1 cellular context compared by ENCODE assay signal in the genomic region with DNA sequence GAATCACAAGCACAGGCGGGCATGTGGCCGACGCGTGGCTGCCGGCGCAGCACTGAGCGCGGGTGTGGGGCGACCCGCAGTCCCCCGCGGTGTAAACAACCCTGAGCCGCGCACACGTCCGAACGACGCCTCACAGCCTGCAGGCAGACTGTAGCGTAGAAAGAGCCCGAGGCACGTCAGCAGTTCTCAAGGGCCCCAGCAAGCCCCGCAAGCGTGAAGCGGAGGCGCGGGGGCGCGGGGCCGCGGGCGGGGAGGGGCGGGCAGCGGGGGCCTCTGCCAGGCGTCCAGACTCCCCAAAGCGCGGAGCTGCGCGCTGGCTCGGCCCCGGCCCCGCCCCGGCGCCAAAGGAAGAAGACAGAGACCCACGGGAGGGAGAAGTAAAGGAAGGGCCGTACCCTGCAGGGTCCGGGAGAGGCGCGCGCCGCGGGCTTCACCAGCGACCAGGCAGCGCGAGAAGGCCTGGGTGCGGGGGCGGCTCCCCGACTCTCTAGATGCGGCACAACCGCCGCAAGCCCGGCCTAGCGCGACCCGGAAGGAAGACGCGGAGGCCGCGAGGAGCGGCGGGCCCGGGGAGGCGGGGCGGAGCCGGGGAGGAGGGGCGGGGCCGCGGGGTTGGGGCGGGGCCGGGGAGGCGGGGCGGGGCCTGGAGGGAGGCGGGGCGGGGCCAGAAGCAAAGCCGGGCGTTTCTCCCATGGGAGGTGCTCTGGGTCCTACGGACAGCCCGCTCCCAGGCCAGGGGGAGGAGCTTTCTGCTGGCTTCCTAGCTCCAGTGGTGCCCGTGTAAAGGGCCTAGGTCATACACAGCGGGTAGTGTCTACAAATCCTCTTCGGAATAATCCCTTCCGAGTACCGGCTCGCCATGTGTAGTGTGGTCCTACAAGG.
TF ChIP-seq lines count a peak whose summit lies in the region.

A gene (minus strand): TSS at position 536 of the 882 bp plus-strand sequence. CDS start 20,958 bp downstream, outside the sequence.

TF ChIP-seq in GM12878, 131 proteins besides CTCF, POLR2A, EP300 and RAD21 (continued from another document):
- TF ChIP-seq IKZF1 (conservative IDR thresholded peaks at IDR 0.05), result peak; percentile 54
- TF ChIP-seq EGR1 (IDR thresholded peaks at IDR 0.05; ENCODE audit: borderline replicate concordance in 1 of 2, low read depth in 2 of 2, low read length in 2 of 2), result peak; percentile 14 to 94
- peak; percentile 37; the same call in 1 of the 2 replicates for TF ChIP-seq CREB1 (IDR thresholded peaks at IDR 0.05; ENCODE audit: low read depth)
- TF ChIP-seq MYC (IDR thresholded peaks at IDR 0.05; ENCODE audit: insufficient read depth, insufficient read length, insufficient replicate concordance, low read length, severe bottlenecking), result peak; percentile 75
- peak; percentile 31; the same call in 1 of the 2 replicates for TF ChIP-seq HCFC1 (IDR thresholded peaks at IDR 0.05; ENCODE audit: low read length)
- no peak for TF ChIP-seq MTA3 (IDR thresholded peaks at IDR 0.05; ENCODE audit: borderline replicate concordance, low read length)
- no peak for TF ChIP-seq JUNB (IDR thresholded peaks at IDR 0.05)
- peak; percentile 56; the same call in 1 of the 2 replicates for TF ChIP-seq TAF1 (IDR thresholded peaks at IDR 0.05; ENCODE audit: borderline replicate concordance, low read depth, low read length)
- TF ChIP-seq TARDBP (IDR thresholded peaks at IDR 0.05; ENCODE audit: borderline replicate concordance), result no peak
- peak; percentile 31; the same call in 1 of the 2 replicates for TF ChIP-seq BACH1 (IDR thresholded peaks at IDR 0.05; ENCODE audit: borderline replicate concordance)
- no peak for TF ChIP-seq SIX5 (IDR thresholded peaks at IDR 0.05; ENCODE audit: low read depth, low read length, severe bottlenecking)
- no peak for TF ChIP-seq JUND (IDR thresholded peaks at IDR 0.05; ENCODE audit: low read depth, low read length)
- TF ChIP-seq, protein P1, sequence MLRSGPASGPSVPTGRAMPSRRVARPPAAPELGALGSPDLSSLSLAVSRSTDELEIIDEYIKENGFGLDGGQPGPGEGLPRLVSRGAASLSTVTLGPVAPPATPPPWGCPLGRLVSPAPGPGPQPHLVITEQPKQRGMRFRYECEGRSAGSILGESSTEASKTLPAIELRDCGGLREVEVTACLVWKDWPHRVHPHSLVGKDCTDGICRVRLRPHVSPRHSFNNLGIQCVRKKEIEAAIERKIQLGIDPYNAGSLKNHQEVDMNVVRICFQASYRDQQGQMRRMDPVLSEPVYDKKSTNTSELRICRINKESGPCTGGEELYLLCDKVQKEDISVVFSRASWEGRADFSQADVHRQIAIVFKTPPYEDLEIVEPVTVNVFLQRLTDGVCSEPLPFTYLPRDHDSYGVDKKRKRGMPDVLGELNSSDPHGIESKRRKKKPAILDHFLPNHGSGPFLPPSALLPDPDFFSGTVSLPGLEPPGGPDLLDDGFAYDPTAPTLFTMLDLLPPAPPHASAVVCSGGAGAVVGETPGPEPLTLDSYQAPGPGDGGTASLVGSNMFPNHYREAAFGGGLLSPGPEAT (IDR thresholded peaks at IDR 0.05; ENCODE audit: low read depth), result no peak
- no peak for TF ChIP-seq NFYA (IDR thresholded peaks at IDR 0.05; ENCODE audit: borderline replicate concordance, low read depth, low read length)
- TF ChIP-seq, protein P2, sequence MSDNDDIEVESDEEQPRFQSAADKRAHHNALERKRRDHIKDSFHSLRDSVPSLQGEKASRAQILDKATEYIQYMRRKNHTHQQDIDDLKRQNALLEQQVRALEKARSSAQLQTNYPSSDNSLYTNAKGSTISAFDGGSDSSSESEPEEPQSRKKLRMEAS (IDR thresholded peaks at IDR 0.05; ENCODE audit: low read depth, low read length), result peak; percentile 75
- TF ChIP-seq PML (IDR thresholded peaks at IDR 0.05; ENCODE audit: low read length), result peak; percentile 49; the same call in 1 of the 2 replicates
- TF ChIP-seq CBX3 (IDR thresholded peaks at IDR 0.05; ENCODE audit: borderline replicate concordance, low read depth), result no peak
- TF ChIP-seq YBX1 (IDR thresholded peaks at IDR 0.05), result no peak
- TF ChIP-seq MEF2B (IDR thresholded peaks at IDR 0.05; ENCODE audit: partially characterized antibody, poor library complexity, severe bottlenecking), result peak; percentile 44
- TF ChIP-seq, protein P3, sequence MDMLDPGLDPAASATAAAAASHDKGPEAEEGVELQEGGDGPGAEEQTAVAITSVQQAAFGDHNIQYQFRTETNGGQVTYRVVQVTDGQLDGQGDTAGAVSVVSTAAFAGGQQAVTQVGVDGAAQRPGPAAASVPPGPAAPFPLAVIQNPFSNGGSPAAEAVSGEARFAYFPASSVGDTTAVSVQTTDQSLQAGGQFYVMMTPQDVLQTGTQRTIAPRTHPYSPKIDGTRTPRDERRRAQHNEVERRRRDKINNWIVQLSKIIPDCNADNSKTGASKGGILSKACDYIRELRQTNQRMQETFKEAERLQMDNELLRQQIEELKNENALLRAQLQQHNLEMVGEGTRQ (IDR thresholded peaks at IDR 0.05; ENCODE audit: borderline replicate concordance, low read depth, low read length), result no peak
- peak; percentile 12; the same call in 1 of the 2 replicates for TF ChIP-seq MXI1 (IDR thresholded peaks at IDR 0.05; ENCODE audit: low read depth, low read length)
- peak in 1 of 2 experiments; percentile 29; a peak in 1 of 4 replicates for TF ChIP-seq BHLHE40 (IDR thresholded peaks at IDR 0.05; ENCODE audit: borderline replicate concordance in 1 of 2, low read depth in 2 of 2, low read length in 1 of 2)
- 0 out of 2 replicates have a peak, but pooled peaks have one; percentile 61 for TF ChIP-seq LARP7 (IDR thresholded peaks at IDR 0.05)
- TF ChIP-seq ZSCAN29 (IDR thresholded peaks at IDR 0.05), result no peak
